In genomic region chr10:75110006-75110632, GRCh38 we compare ENCODE assay signal across 2 cellular contexts.
TF ChIP-seq lines count a peak whose summit lies in the region.

No MANE protein-coding gene starts in this region.

TF ChIP-seq in SK-N-SH, 30 proteins besides CTCF, POLR2A, EP300 and RAD21 (continued from another document):
- no peak for TF ChIP-seq NRF1 (IDR thresholded peaks at IDR 0.05; ENCODE audit: low read depth, low read length)
TF ChIP-seq in SK-N-SH: peak in this region for 0.

TF ChIP-seq in SK-N-SH treated with all-trans-retinoic acid at 6 μM for 48 hours, 23 proteins besides CTCF, POLR2A, EP300 and RAD21 (continued from another document):
- TF ChIP-seq ISL1 (CRISPR knock-in tag; IDR thresholded peaks at IDR 0.05), result no peak
- TF ChIP-seq TSHZ2 (CRISPR knock-in tag; IDR thresholded peaks at IDR 0.05), result no peak
- TF ChIP-seq PATZ1 (CRISPR knock-in tag; IDR thresholded peaks at IDR 0.05; ENCODE audit: borderline replicate concordance), result no peak
- no peak for TF ChIP-seq ESRRG (CRISPR knock-in tag; IDR thresholded peaks at IDR 0.05)
- TF ChIP-seq OSR1 (CRISPR knock-in tag; IDR thresholded peaks at IDR 0.05), result no peak
- no peak for TF ChIP-seq CSDC2 (CRISPR knock-in tag; IDR thresholded peaks at IDR 0.05)
- no peak for TF ChIP-seq ZNF70 (CRISPR knock-in tag; IDR thresholded peaks at IDR 0.05)
- no peak for TF ChIP-seq ZC3H10 (CRISPR knock-in tag; IDR thresholded peaks at IDR 0.05)
